ENCODE assay signal across 15 cellular contexts in genomic region chr1:176601358-176601757, GRCh38.
A peak's percentile ranks its signal among the peaks of the same experiment; 100 is the strongest.
DNase-seq lines count a peak whose midpoint lies in the region; ATAC-seq and TF ChIP-seq lines count a peak whose summit lies in the region.
"Had no signal": no experiment of that assay in that cellular context is flagged by ENCODE, and none has a peak within 500 bp of the region (broad histone marks: within the 10 kb centered on the region; RNA-seq: fewer than 3 reads in every experiment).

No MANE protein-coding gene starts in this region.

- no peaks in the 10 kb centered on the region for H3K36me3 ChIP-seq in left ventricle myocardium inferior
- no peaks in the 10 kb centered on the region for H3K36me3 ChIP-seq in upper lobe of right lung

- no peak overlapping the region for H3K4me3 ChIP-seq in left ventricle myocardium inferior
- no peak overlapping the region for H3K4me3 ChIP-seq in fibroblast of pulmonary artery (replicated peaks; ENCODE audit: low read depth, low read length)
- no peak overlapping the region for H3K4me3 ChIP-seq in upper lobe of right lung
- H3K4me3 ChIP-seq: SK-N-MC had no signal

- ATAC-seq in left ventricle myocardium superior (peak; percentile 40), HG02852 (IDR thresholded peaks at IDR 0.05; ENCODE audit: unreplicated experiment) (no peak), GM19452 (IDR thresholded peaks at IDR 0.05; ENCODE audit: unreplicated experiment) (no peak), upper lobe of right lung (no peak)

- TF ChIP-seq CTCF in left ventricle myocardium inferior (IDR thresholded peaks at IDR 0.05; ENCODE audit: borderline replicate concordance) (no peak), fibroblast of pulmonary artery (IDR thresholded peaks at IDR 0.05; ENCODE audit: low read length, missing control alignments) (no peak), upper lobe of right lung (IDR thresholded peaks at IDR 0.05) (no peak)

- no peaks in the 10 kb centered on the region for H3K9me3 ChIP-seq in left ventricle myocardium inferior (replicated peaks)
- H3K9me3 ChIP-seq in upper lobe of right lung, result no peaks in the 10 kb centered on the region

- DNase-seq in left ventricle myocardium superior (no peak), left ventricle myocardium inferior (no peak), RPMI7951 (ENCODE audit: low read depth) (peak; percentile 37), fibroblast of pulmonary artery (ENCODE audit: low read depth) (peak; percentile 8), upper lobe of right lung (no peak)
- DNase-seq: CD4-positive, alpha-beta memory T cell; DMS79; GDM1; MM.1S; NCI-H187 treated with DMSO at 0.1 percent for 48 hours; NCI-H510A; RPMI8226 had no signal

- H3K27me3 ChIP-seq in left ventricle myocardium inferior (ENCODE audit: low read depth), result no peaks in the 10 kb centered on the region
- no peaks in the 10 kb centered on the region for H3K27me3 ChIP-seq in upper lobe of right lung

- H3K4me1 ChIP-seq in left ventricle myocardium inferior, result no peaks in the 10 kb centered on the region
- no peaks in the 10 kb centered on the region for H3K4me1 ChIP-seq in upper lobe of right lung

- intact Hi-C loops in left ventricle myocardium superior (cut with micrococcal nuclease), result no loop called here
- intact Hi-C loops in left ventricle myocardium inferior (cut with micrococcal nuclease), result no loop called here
- intact Hi-C loops in upper lobe of right lung (cut with DNase I), result no loop called here

- H3K27ac ChIP-seq in left ventricle myocardium inferior (replicated peaks), result no peak overlapping the region
- H3K27ac ChIP-seq in upper lobe of right lung, result no peak overlapping the region
- H3K27ac ChIP-seq: SK-N-MC had no signal

Comparison
In these comparisons a context has a peak if more than half of its experiments do, and no peak if none do; other contexts are left out.
1. DNase-seq: peak in RPMI7951 (single experiment) and fibroblast of pulmonary artery (single experiment); none in left ventricle myocardium superior (single experiment), left ventricle myocardium inferior (single experiment) and upper lobe of right lung (single experiment).